Comparison of ENCODE assay signal across 10 cellular contexts in genomic region chr4:6562931-6563901, GRCh38. TPM values are rescaled to one million over a fixed set of nuclear protein-coding genes. Genes with fewer than 3 reads are reported as not detected.
DNase-seq lines count a peak whose midpoint lies in the region; ATAC-seq and TF ChIP-seq lines count a peak whose summit lies in the region.
"Had no signal": no experiment of that assay in that cellular context is flagged by ENCODE, and none has a peak within 500 bp of the region (broad histone marks: within the 10 kb centered on the region; RNA-seq: fewer than 3 reads in every experiment).

No MANE protein-coding gene starts in this region.

- no peaks in the 10 kb centered on the region for H3F3A ChIP-seq in PC-3 (ENCODE audit: low read length, unreplicated experiment)

- intact Hi-C loops in PC-3 (cut with micrococcal nuclease) = no loop called here
- intact Hi-C loops in ovary (cut with DNase I) = no loop called here
- intact Hi-C loops in OCI-LY7 (cut with micrococcal nuclease; ENCODE audit: unreplicated experiment) = no loop called here

- H3K4me3 ChIP-seq in PC-3 (ENCODE audit: low read length) = peak overlapping the region; percentile 60
- H3K4me3 ChIP-seq in fibroblast of the aortic adventitia (ENCODE audit: low read depth, low read length) = peak overlapping the region; percentile 13
- peak overlapping the region; percentile 32 for H3K4me3 ChIP-seq in ovary
- H3K4me3 ChIP-seq in OCI-LY7 (ENCODE audit: low read depth, low read length, poor library complexity, severe bottlenecking) = no peak overlapping the region

- H3K27me3 ChIP-seq in PC-3 (ENCODE audit: low read length) = peaks cover 20% of the 10 kb centered on the region
- H3K27me3 ChIP-seq in ovary = no peaks in the 10 kb centered on the region

- no TSS peak for BruUV-seq in PC-3 (replicated peaks; lab: Mats Ljungman, UMichigan)
- no TSS peak for BruUV-seq in OCI-LY7 (replicated peaks; lab: Mats Ljungman, UMichigan)

- H2AFZ ChIP-seq in PC-3 (ENCODE audit: low read length) (peak overlapping the region; percentile 53; the same call in 1 of the 2 replicates), OCI-LY7 (ENCODE audit: low read length) (no peak overlapping the region)

- no peaks in the 10 kb centered on the region for H3K9me2 ChIP-seq in PC-3 (replicated peaks; ENCODE audit: low read length)
- no peaks in the 10 kb centered on the region for H3K9me2 ChIP-seq in OCI-LY7 (ENCODE audit: insufficient read depth, low read length)

- TF ChIP-seq CTCF in PC-3 (conservative IDR thresholded peaks at IDR 0.05; ENCODE audit: low read depth, low read length) (no peak), fibroblast of the aortic adventitia (IDR thresholded peaks at IDR 0.05; ENCODE audit: insufficient read depth, low read length) (no peak), ovary (IDR thresholded peaks at IDR 0.05) (no peak), OCI-LY7 (conservative IDR thresholded peaks at IDR 0.05; ENCODE audit: low read length) (no peak)

- no peaks in the 10 kb centered on the region for H3K4me1 ChIP-seq in PC-3 (ENCODE audit: insufficient read depth, low read length)
- peaks cover 5% of the 10 kb centered on the region for H3K4me1 ChIP-seq in ovary (ENCODE audit: insufficient read depth)
- H3K4me1 ChIP-seq in OCI-LY7 (ENCODE audit: insufficient read depth, low read length, poor library complexity, severe bottlenecking) = no peaks in the 10 kb centered on the region

- peak overlapping the region; percentile 81 for H3K4me2 ChIP-seq in PC-3 (ENCODE audit: low read length)
- no peak overlapping the region for H3K4me2 ChIP-seq in OCI-LY7 (ENCODE audit: low read length)

- peak; percentile 83 for DNase-seq in D341Med (ENCODE audit: low spot score)
- peak; percentile 12 for DNase-seq in PC-3
- DNase-seq in fibroblast of the aortic adventitia (ENCODE audit: low read depth) = no peak
- no peak for DNase-seq in ovary
- DNase-seq in putamen (ENCODE audit: low spot score) = no peak
- DNase-seq in OCI-LY7 (ENCODE audit: low spot score) = no peak
- no peak for DNase-seq in SKM-1 (lab: John Stamatoyannopoulos, UW; ENCODE audit: unreplicated experiment)
- DNase-seq in middle frontal gyrus (ENCODE audit: extremely low spot score, low spot score) = no peak
- DNase-seq: activated naive CD8-positive, alpha-beta T cell treated with anti-CD3 and anti-CD28 coated beads, Interleukin-2, amount 10 ng/mL, durations not matched to agents 7 days and 5 days; NCI-H774 had no signal

- WGBS in ovary, 3 donors = 1% methylated on average over 30 to 127 of the region's 127 CpGs

- H3K36me3 ChIP-seq in PC-3 (ENCODE audit: low read depth, low read length) (no peaks in the 10 kb centered on the region), ovary (no peaks in the 10 kb centered on the region), OCI-LY7 (ENCODE audit: insufficient read depth, low read length) (no peaks in the 10 kb centered on the region)

- no peak for TF ChIP-seq POLR2A in ovary (IDR thresholded peaks at IDR 0.05)

- peak; percentile 22 for ATAC-seq in PC-3

- no peak for TF ChIP-seq EP300 in ovary (IDR thresholded peaks at IDR 0.05)

- H3K79me2 ChIP-seq in PC-3 (ENCODE audit: low read length) (no peaks in the 10 kb centered on the region), OCI-LY7 (ENCODE audit: insufficient read depth, low read depth, low read length) (no peaks in the 10 kb centered on the region)

- POLR2A ChIA-PET in PC-3 (lab: Charles Lee; ENCODE audit: unreplicated experiment) = no interaction called here
- POLR2A ChIA-PET in OCI-LY7 (lab: Charles Lee) = interaction anchor here (0.7 kb wide), 1 partner anchor 13 kb away, joined by 3 read pairs; no protein-coding TSS in a partner anchor

- H3K9me3 ChIP-seq in PC-3 (ENCODE audit: low read length) (no peaks in the 10 kb centered on the region), ovary (no peaks in the 10 kb centered on the region), OCI-LY7 (ENCODE audit: low read length) (no peaks in the 10 kb centered on the region)

- H4K20me1 ChIP-seq in PC-3 (ENCODE audit: low read length) (no peaks in the 10 kb centered on the region), OCI-LY7 (ENCODE audit: insufficient read depth, low read length) (no peaks in the 10 kb centered on the region)

- CTCF ChIA-PET in PC-3 (lab: Charles Lee) (no interaction called here), OCI-LY7 (lab: Charles Lee; ENCODE audit: unreplicated experiment) (no interaction called here)

- H3K27ac ChIP-seq in PC-3 (ENCODE audit: low read length) (no peak overlapping the region), ovary (no peak overlapping the region), OCI-LY7 (ENCODE audit: low read depth, low read length, poor library complexity, severe bottlenecking) (no peak overlapping the region)

- H3K9ac ChIP-seq in PC-3 (ENCODE audit: low read length) = no peak overlapping the region

RNA-seq across cellular contexts. Expression of gene MAN2B2, which starts 11.8 kb away (rescaled TPM):
- total RNA-seq in PC-3 (2014; rRNA removed) (8.5 and 9.8 TPM in 2 replicates), fibroblast of the aortic adventitia (ENCODE audit: low replicate concordance) (17.3 and 25.9 TPM in 2 replicates), ovary (10 to 100 TPM; 19.1 to 49.2 (median 40.4) TPM), OCI-LY7 (2022) (19.4 and 20.4 TPM in 2 replicates)
- 10 to 100 TPM; 26.8 to 27.1 TPM for polyA plus RNA-seq in ovary
- total RNA-seq in OCI-LY7 (2014; rRNA removed; shearing (Covaris generic)) = 11.0 and 13.7 TPM in 2 replicates

Comparison
In these comparisons a context has a peak if more than half of its experiments do, and no peak if none do; other contexts are left out.
1. DNase-seq: peak in D341Med (single experiment) and PC-3 (single experiment); none in fibroblast of the aortic adventitia (single experiment), ovary (0 of 5), putamen (single experiment), OCI-LY7 (single experiment), SKM-1 (single experiment) and middle frontal gyrus (single experiment).